Comparison of ENCODE assay signal across 22 cellular contexts in the genomic region with DNA sequence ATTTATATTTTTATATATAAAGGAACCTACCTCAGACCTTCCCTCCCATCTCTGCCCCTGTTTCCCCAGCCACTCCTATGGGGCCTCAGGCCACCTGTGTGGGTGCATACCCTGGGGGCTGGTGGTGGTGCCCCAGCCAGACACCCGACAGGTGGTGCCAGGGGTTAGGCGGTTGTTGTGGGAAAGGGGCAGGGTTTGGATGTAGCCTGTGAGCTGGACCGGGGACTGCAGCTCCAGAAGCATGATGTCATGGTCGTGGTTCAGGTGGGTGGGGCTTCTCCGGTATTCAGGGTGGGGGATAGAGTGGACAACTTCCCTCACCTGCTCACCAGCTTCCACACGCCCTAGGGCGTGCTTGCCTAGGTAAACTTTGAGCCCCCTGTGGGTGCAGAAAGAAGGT. TPM values are rescaled to one million over a fixed set of nuclear protein-coding genes. Genes with fewer than 3 reads are reported as not detected.
DNase-seq lines count a peak whose midpoint lies in the region; ATAC-seq and TF ChIP-seq lines count a peak whose summit lies in the region.
"Had no signal": no experiment of that assay in that cellular context is flagged by ENCODE, and none has a peak within 500 bp of the region (broad histone marks: within the 10 kb centered on the region; RNA-seq: fewer than 3 reads in every experiment).

No MANE protein-coding gene starts in this region.

- no peaks in the 10 kb centered on the region for H3K36me3 ChIP-seq in osteoblast (ENCODE audit: insufficient read depth, low read length)
- H3K36me3 ChIP-seq: BLaER1 had no signal

- peak; percentile 11 for DNase-seq in H9
- no peak for DNase-seq in WTC11 (ENCODE audit: low spot score)
- DNase-seq in osteoblast (ENCODE audit: insufficient read length, low spot score, missing footprints), result peak; percentile 68
- no peak for DNase-seq in stimulated activated CD4-positive, alpha-beta T cell treated with anti-CD3 and anti-CD28 coated beads, Interleukin-2, amount 100 ng/mL, for 24 hours
- DNase-seq in activated gamma-delta T cell treated with Interleukin-2 at 50 U/mL for 16 hours, result no peak
- no peak for DNase-seq in stimulated activated CD4-positive, alpha-beta T cell treated with anti-CD3 and anti-CD28 coated beads, Interleukin-4, amount 100 ng/mL, for 1 hour
- DNase-seq: CD4-positive, CD25-positive, alpha-beta regulatory T cell; CD8-positive, alpha-beta T cell; DMS 273 treated with DMSO at 0.1 percent for 48 hours; DMS79; EL; GDM1; GM23248; H7 had no signal

- H3K14ac ChIP-seq in H9 (ENCODE audit: insufficient read depth, low read length), result no peak overlapping the region

- H2BK15ac ChIP-seq in H9 (ENCODE audit: low read depth, low read length), result no peak overlapping the region

- H2AFZ ChIP-seq in H9 (ENCODE audit: low read length) (no peak overlapping the region), osteoblast (ENCODE audit: low read length) (no peak overlapping the region)
- H2AFZ ChIP-seq: GM23248 had no signal

- no peak overlapping the region for H4K8ac ChIP-seq in H9 (replicated peaks; ENCODE audit: insufficient read length, low read depth, low read length)

- no peaks in the 10 kb centered on the region for H3K23me2 ChIP-seq in H9 (ENCODE audit: insufficient read length, low read depth, low read length, poor library complexity, severe bottlenecking)

- H3K27me3 ChIP-seq in H9 (ENCODE audit: insufficient read depth, low read length), result no peaks in the 10 kb centered on the region
- no peaks in the 10 kb centered on the region for H3K27me3 ChIP-seq in osteoblast (ENCODE audit: insufficient read depth, low read length)
- H3K27me3 ChIP-seq: BLaER1 had no signal

- H3K27me3 Mint-ChIP-seq in H9 (ENCODE audit: low read depth) (no peaks in the 10 kb centered on the region; the same call in none of the 2 replicates), WTC11 (ENCODE audit: low read depth) (peaks cover 10% of the 10 kb centered on the region)

- H3K79me2 ChIP-seq in H9 (ENCODE audit: insufficient read depth, low read length), result no peaks in the 10 kb centered on the region
- no peaks in the 10 kb centered on the region for H3K79me2 ChIP-seq in osteoblast (ENCODE audit: insufficient read depth, low read length)

- no peak overlapping the region for H4K5ac ChIP-seq in H9 (ENCODE audit: insufficient read length, low read depth, low read length)

- H3K9me3 ChIP-seq in H9 (ENCODE audit: control insufficient read depth, low read depth, low read length), result no peaks in the 10 kb centered on the region
- no peaks in the 10 kb centered on the region for H3K9me3 ChIP-seq in osteoblast (ENCODE audit: low read depth, low read length)
- H3K9me3 ChIP-seq: BLaER1 had no signal

- no peak overlapping the region for H3T11ph ChIP-seq in H9 (ENCODE audit: low read length)

- CTCF ChIA-PET in WTC11 (lab: Charles Lee), result no interaction called here

- no peak overlapping the region for H3K23ac ChIP-seq in H9 (ENCODE audit: insufficient read length, low read depth, low read length)

- ATAC-seq in WTC11, result no peak
- ATAC-seq: CD8-positive, alpha-beta T cell; GM12878; HCT116 had no signal

- no peak overlapping the region for H3K9ac ChIP-seq in H9 (ENCODE audit: extremely low read depth, insufficient read length, low read length)
- H3K9ac ChIP-seq: BLaER1, GM23248 had no signal

- no peak overlapping the region for H3K56ac ChIP-seq in H9 (ENCODE audit: insufficient read length, low read depth, low read length)

- H3K4me3 Mint-ChIP-seq in H9 (no peak overlapping the region), WTC11 (no peak overlapping the region)
- H3K4me3 Mint-ChIP-seq: B cell; CD4-positive, CD25-positive, alpha-beta regulatory T cell; CD8-positive, alpha-beta T cell had no signal

- H3K27ac Mint-ChIP-seq in H9 (no peak overlapping the region), WTC11 (no peak overlapping the region)
- H3K27ac Mint-ChIP-seq: B cell; CD8-positive, alpha-beta T cell had no signal

- no peak overlapping the region for H2BK12ac ChIP-seq in H9 (ENCODE audit: insufficient read length, low read depth, low read length)

- WGBS in H9 (ENCODE audit: extremely low coverage, insufficient read length, low lambda C conversion rate), result no CpG with 5 or more reads among the region's 7 CpGs

- no peak overlapping the region for H3K4me3 ChIP-seq in osteoblast (ENCODE audit: insufficient read depth, low read length)
- H3K4me3 ChIP-seq: BLaER1, GM12878, GM23248 had no signal

- H4K20me1 ChIP-seq in H9 (ENCODE audit: control insufficient read depth, insufficient read depth, insufficient read length) (no peaks in the 10 kb centered on the region), osteoblast (ENCODE audit: insufficient read depth, low read length) (no peaks in the 10 kb centered on the region)
- H4K20me1 ChIP-seq: BLaER1 had no signal

- no peak overlapping the region for H2BK5ac ChIP-seq in H9 (ENCODE audit: insufficient read length, low read length)

- H3K79me1 ChIP-seq in H9 (ENCODE audit: insufficient read depth, low read depth, low read length, poor library complexity, severe bottlenecking), result no peaks in the 10 kb centered on the region

- H3K27ac ChIP-seq in H9 (ENCODE audit: insufficient read length, low read depth, low read length) (no peak overlapping the region), osteoblast (ENCODE audit: low read depth, low read length) (no peak overlapping the region)
- H3K27ac ChIP-seq: BLaER1, C4-2B, GM23248 had no signal

- no peak overlapping the region for H3K4ac ChIP-seq in H9 (ENCODE audit: low read depth, low read length)

- no peak overlapping the region for H2AK5ac ChIP-seq in H9 (ENCODE audit: insufficient read length, low read length)

- peaks cover 2% of the 10 kb centered on the region in 2 experiments; a peak in 1 of 4 replicates for H3K4me1 Mint-ChIP-seq in H9
- H3K4me1 Mint-ChIP-seq in WTC11, result no peaks in the 10 kb centered on the region; the same call in 1 of the 2 replicates

- H3K18ac ChIP-seq in H9 (ENCODE audit: insufficient read length, low read depth, low read length), result no peak overlapping the region

- no peak for TF ChIP-seq CTCF in H9 (conservative IDR thresholded peaks at IDR 0.05)
- no peak for TF ChIP-seq CTCF in WTC11 (IDR thresholded peaks at IDR 0.05)
- no peak for TF ChIP-seq CTCF in osteoblast (IDR thresholded peaks at IDR 0.05; ENCODE audit: extremely low read depth, low read depth, low read length)

- no peak overlapping the region for H4K91ac ChIP-seq in H9 (ENCODE audit: insufficient read length, low read depth, low read length)

- H3K4me1 ChIP-seq in H9 (ENCODE audit: insufficient read depth, low read length), result no peaks in the 10 kb centered on the region
- no peaks in the 10 kb centered on the region for H3K4me1 ChIP-seq in osteoblast (ENCODE audit: insufficient read depth, low read length)
- H3K4me1 ChIP-seq: BLaER1 had no signal

- no peak overlapping the region for H2BK120ac ChIP-seq in H9 (ENCODE audit: low read depth, low read length, poor library complexity, severe bottlenecking)

- H3K36me3 Mint-ChIP-seq in H9 (ENCODE audit: insufficient read depth in 1 of 3, low read depth in 3 of 3), result no peaks in the 10 kb centered on the region
- no peaks in the 10 kb centered on the region for H3K36me3 Mint-ChIP-seq in WTC11
- H3K36me3 Mint-ChIP-seq: CD8-positive, alpha-beta T cell had no signal

- H2BK20ac ChIP-seq in H9 (ENCODE audit: low read depth, low read length, poor library complexity, severe bottlenecking), result no peak overlapping the region

- POLR2A ChIA-PET in WTC11 (lab: Charles Lee), result no interaction called here

- H3K9me3 Mint-ChIP-seq in H9 (no peaks in the 10 kb centered on the region; a peak in 2 of 5 replicates), WTC11 (peaks cover 10% of the 10 kb centered on the region)
- H3K9me3 Mint-ChIP-seq: CD8-positive, alpha-beta T cell had no signal

- H3K4me2 ChIP-seq in H9 (ENCODE audit: insufficient read depth, insufficient read length, low read length) (no peak overlapping the region), osteoblast (ENCODE audit: insufficient read depth, low read length) (no peak overlapping the region)
- H3K4me2 ChIP-seq: BLaER1 had no signal

TF ChIP-seq in WTC11, 78 proteins besides CTCF, POLR2A, EP300 and RAD21:
- peak; percentile 74 for TF ChIP-seq HMGA2 (CRISPR knock-in tag; IDR thresholded peaks at IDR 0.05)
- TF ChIP-seq, protein P1, sequence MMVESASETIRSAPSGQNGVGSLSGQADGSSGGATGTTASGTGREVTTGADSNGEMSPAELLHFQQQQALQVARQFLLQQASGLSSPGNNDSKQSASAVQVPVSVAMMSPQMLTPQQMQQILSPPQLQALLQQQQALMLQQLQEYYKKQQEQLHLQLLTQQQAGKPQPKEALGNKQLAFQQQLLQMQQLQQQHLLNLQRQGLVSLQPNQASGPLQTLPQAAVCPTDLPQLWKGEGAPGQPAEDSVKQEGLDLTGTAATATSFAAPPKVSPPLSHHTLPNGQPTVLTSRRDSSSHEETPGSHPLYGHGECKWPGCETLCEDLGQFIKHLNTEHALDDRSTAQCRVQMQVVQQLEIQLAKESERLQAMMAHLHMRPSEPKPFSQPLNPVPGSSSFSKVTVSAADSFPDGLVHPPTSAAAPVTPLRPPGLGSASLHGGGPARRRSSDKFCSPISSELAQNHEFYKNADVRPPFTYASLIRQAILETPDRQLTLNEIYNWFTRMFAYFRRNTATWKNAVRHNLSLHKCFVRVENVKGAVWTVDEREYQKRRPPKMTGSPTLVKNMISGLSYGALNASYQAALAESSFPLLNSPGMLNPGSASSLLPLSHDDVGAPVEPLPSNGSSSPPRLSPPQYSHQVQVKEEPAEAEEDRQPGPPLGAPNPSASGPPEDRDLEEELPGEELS (CRISPR knock-in tag; IDR thresholded peaks at IDR 0.05), result no peak

RNA-seq across cellular contexts. Expression of a gene that starts 5.2 kb away (rescaled TPM):
- total RNA-seq in H9 (2021) (3.0 and 4.2 TPM in 2 replicates), WTC11 (2021) (3.1 to 5.0 TPM (median 4.5 TPM) in 3 replicates), osteoblast (not detected in 2 replicates)
- total RNA-seq: A172; A673; B cell; CD4-positive, CD25-positive, alpha-beta regulatory T cell; CD8-positive, alpha-beta T cell; GM12878; GM23248 had no signal

RNA-seq across cellular contexts. Expression of a gene that starts 23.0 kb away (rescaled TPM):
- total RNA-seq in H9 (2021) (0.26 and 0.46 TPM in 2 replicates), WTC11 (2021) (1.1 to 1.6 TPM (median 1.4 TPM) in 3 replicates), osteoblast (not detected in 2 replicates)
- total RNA-seq: A172; CD8-positive, alpha-beta T cell; GM12878; GM23248; H7 had no signal

RNA-seq across cellular contexts. Expression of a gene that starts 24.9 kb away (rescaled TPM):
- total RNA-seq in H9 (2021), result not detected in 2 replicates
- total RNA-seq in WTC11 (2021), result not detected in 3 replicates
- not detected in 2 replicates for total RNA-seq in osteoblast
- total RNA-seq: A172; A673; B cell; CD4-positive, CD25-positive, alpha-beta regulatory T cell; CD8-positive, alpha-beta T cell; GM12878; GM23248; H1; H7 had no signal

RNA-seq across cellular contexts. Expression of a gene that starts 33.3 kb away (rescaled TPM):
- total RNA-seq in H9 (2021) (not detected in 2 replicates), WTC11 (2021) (0.23 to 0.55 TPM (median 0.27 TPM) in 3 replicates), osteoblast (not detected in 2 replicates)
- total RNA-seq: A172; A673; B cell; CD4-positive, CD25-positive, alpha-beta regulatory T cell; CD8-positive, alpha-beta T cell; GM12878; GM23248; H1; H7 had no signal

RNA-seq across cellular contexts. Expression of a gene that starts 40.2 kb away (rescaled TPM):
- total RNA-seq in H9 (2021) (1.3 and 1.4 TPM in 2 replicates), WTC11 (2021) (3.2 to 4.9 TPM (median 4.9 TPM) in 3 replicates), osteoblast (not detected in 2 replicates)
- total RNA-seq: A172; A673; B cell; CD4-positive, CD25-positive, alpha-beta regulatory T cell; CD8-positive, alpha-beta T cell; GM12878; GM23248 had no signal

Comparison
In these comparisons a context has a peak if more than half of its experiments do, and no peak if none do; other contexts are left out.
1. DNase-seq: peak in H9 (single experiment) and osteoblast (single experiment); none in WTC11 (single experiment), stimulated activated CD4-positive, alpha-beta T cell treated with anti-CD3 and anti-CD28 coated beads, Interleukin-2, amount 100 ng/mL, for 24 hours (0 of 2), activated gamma-delta T cell treated with Interleukin-2 at 50 U/mL for 16 hours (single experiment) and stimulated activated CD4-positive, alpha-beta T cell treated with anti-CD3 and anti-CD28 coated beads, Interleukin-4, amount 100 ng/mL, for 1 hour (single experiment).